ENCODE assay signal across 8 cellular contexts in genomic region chrX:115679460-115679859, GRCh38.
DNase-seq lines count a peak whose midpoint lies in the region; ATAC-seq lines count a peak whose summit lies in the region.

No MANE protein-coding gene starts in this region.

- peak; percentile 28 for DNase-seq in AG20443 (ENCODE audit: low spot score)
- peak; percentile 19 to 79 for DNase-seq in SJCRH30
- no peak for DNase-seq in cortex of kidney (lab: John Stamatoyannopoulos, UW)

- H3K9me3 ChIP-seq in HUES48 (ENCODE audit: control insufficient read depth, insufficient read depth, low read length) (no peaks in the 10 kb centered on the region), SJCRH30 (replicated peaks) (no peaks in the 10 kb centered on the region), iPS-18a (ENCODE audit: control insufficient read depth, low read depth, low read length) (no peaks in the 10 kb centered on the region)

- H3K36me3 ChIP-seq in HUES48 (ENCODE audit: control insufficient read depth, insufficient read depth, low read length) (no peaks in the 10 kb centered on the region), SJCRH30 (no peaks in the 10 kb centered on the region), iPS-18a (ENCODE audit: control insufficient read depth, low read depth, low read length) (no peaks in the 10 kb centered on the region)

- ATAC-seq in HG03139 (IDR thresholded peaks at IDR 0.05; ENCODE audit: unreplicated experiment) = no peak
- ATAC-seq in GM21360 (IDR thresholded peaks at IDR 0.05; ENCODE audit: unreplicated experiment) = no peak
- no peak for ATAC-seq in HG02938 (IDR thresholded peaks at IDR 0.05; ENCODE audit: unreplicated experiment)

- H3K27ac ChIP-seq in HUES48 (ENCODE audit: low read depth, low read length) (peak overlapping the region; percentile 52), SJCRH30 (no peak overlapping the region), iPS-18a (ENCODE audit: low read length) (peak overlapping the region; percentile 17)

- H3K4me1 ChIP-seq in HUES48 (ENCODE audit: control insufficient read depth, insufficient read depth, low read length) (peaks cover 20% of the 10 kb centered on the region), SJCRH30 (0 out of 2 replicates have a peak, but pooled peaks cover 2% of the 10 kb centered on the region), iPS-18a (ENCODE audit: control insufficient read depth, low read depth, low read length) (peaks cover 19% of the 10 kb centered on the region)

- no peak overlapping the region for H3K4me3 ChIP-seq in HUES48 (ENCODE audit: low read depth, low read length)
- no peak overlapping the region for H3K4me3 ChIP-seq in SJCRH30
- H3K4me3 ChIP-seq in iPS-18a (ENCODE audit: low read length) = no peak overlapping the region

- no peaks in the 10 kb centered on the region for H3K27me3 ChIP-seq in HUES48 (ENCODE audit: control insufficient read depth, insufficient read depth, low read length)
- H3K27me3 ChIP-seq in SJCRH30 = no peaks in the 10 kb centered on the region
- H3K27me3 ChIP-seq in iPS-18a (ENCODE audit: control insufficient read depth, insufficient read depth, low read length) = no peaks in the 10 kb centered on the region

- H3K9ac ChIP-seq in HUES48 (ENCODE audit: low read depth, low read length) (no peak overlapping the region), iPS-18a (ENCODE audit: low read length) (no peak overlapping the region)
